In the genomic region with DNA sequence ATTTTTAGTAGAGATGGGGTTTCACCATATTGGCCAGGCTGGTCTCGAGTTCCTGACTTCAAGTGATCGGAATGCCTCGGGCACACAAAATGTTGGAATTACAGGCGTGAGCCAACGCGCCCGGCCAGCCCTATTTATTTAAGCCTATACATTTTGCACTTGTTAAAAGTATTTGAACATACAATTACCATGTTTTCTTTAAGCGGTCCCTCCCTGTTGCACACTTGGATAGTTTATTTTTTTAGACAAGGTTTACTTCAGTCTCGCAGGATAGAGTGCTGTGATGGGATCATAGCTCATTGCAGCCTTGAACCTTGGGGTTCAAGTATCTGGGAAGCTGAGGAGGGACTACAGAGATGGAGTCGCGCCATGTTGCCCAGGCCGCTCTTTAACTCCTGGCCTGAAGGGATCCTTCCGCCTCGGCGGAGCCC, we compare ENCODE assay signal across 1 cellular context.
TF ChIP-seq lines count a peak whose summit lies in the region.

No MANE protein-coding gene starts in this region.

TF ChIP-seq in K562, 482 proteins besides CTCF, POLR2A, EP300 and RAD21 (continued from another document):
- TF ChIP-seq BACH1 (tag; IDR thresholded peaks at IDR 0.05) (0 out of 2 replicates have a peak, but pooled peaks have one; percentile 74), ZNF224 (CRISPR knock-in tag; IDR thresholded peaks at IDR 0.05) (0 out of 2 replicates have a peak, but pooled peaks have one; percentile 7), ZNF79 (CRISPR knock-in tag; IDR thresholded peaks at IDR 0.05; ENCODE audit: low read depth) (peak; percentile 9; the same call in 1 of the 2 replicates), RREB1 (CRISPR knock-in tag; IDR thresholded peaks at IDR 0.05) (0 out of 2 replicates have a peak, but pooled peaks have one; percentile 27), CEBPB (tag; IDR thresholded peaks at IDR 0.05) (no peak), ZNF592 (IDR thresholded peaks at IDR 0.05) (0 out of 2 replicates have a peak, but pooled peaks have one; percentile 4), TCF15 (CRISPR knock-in tag; IDR thresholded peaks at IDR 0.05) (peak; percentile 64; the same call in 1 of the 2 replicates), MLX (CRISPR knock-in tag; conservative IDR thresholded peaks at IDR 0.05) (no peak), ZNF324 (CRISPR knock-in tag; IDR thresholded peaks at IDR 0.05) (0 out of 2 replicates have a peak, but pooled peaks have one; percentile 17), ZNF778 (CRISPR knock-in tag; IDR thresholded peaks at IDR 0.05) (no peak), KAT8 (IDR thresholded peaks at IDR 0.05; ENCODE audit: low read depth) (peak; percentile 50; the same call in 1 of the 2 replicates), DMBX1 (CRISPR knock-in tag; IDR thresholded peaks at IDR 0.05; ENCODE audit: borderline replicate concordance) (peak; percentile 45; the same call in 1 of the 2 replicates), CC2D1A (IDR thresholded peaks at IDR 0.05) (0 out of 2 replicates have a peak, but pooled peaks have one; percentile 31), ZSCAN32 (CRISPR knock-in tag; IDR thresholded peaks at IDR 0.05) (0 out of 2 replicates have a peak, but pooled peaks have one; percentile 10), SMARCE1 (IDR thresholded peaks at IDR 0.05) (0 out of 2 replicates have a peak, but pooled peaks have one; percentile 17), NFXL1 (CRISPR knock-in tag; IDR thresholded peaks at IDR 0.05) (0 out of 2 replicates have a peak, but pooled peaks have one; percentile 31), ADNP (tag; IDR thresholded peaks at IDR 0.05) (no peak), CXXC5 (CRISPR knock-in tag; IDR thresholded peaks at IDR 0.05) (no peak)
- TF ChIP-seq, protein P1, sequence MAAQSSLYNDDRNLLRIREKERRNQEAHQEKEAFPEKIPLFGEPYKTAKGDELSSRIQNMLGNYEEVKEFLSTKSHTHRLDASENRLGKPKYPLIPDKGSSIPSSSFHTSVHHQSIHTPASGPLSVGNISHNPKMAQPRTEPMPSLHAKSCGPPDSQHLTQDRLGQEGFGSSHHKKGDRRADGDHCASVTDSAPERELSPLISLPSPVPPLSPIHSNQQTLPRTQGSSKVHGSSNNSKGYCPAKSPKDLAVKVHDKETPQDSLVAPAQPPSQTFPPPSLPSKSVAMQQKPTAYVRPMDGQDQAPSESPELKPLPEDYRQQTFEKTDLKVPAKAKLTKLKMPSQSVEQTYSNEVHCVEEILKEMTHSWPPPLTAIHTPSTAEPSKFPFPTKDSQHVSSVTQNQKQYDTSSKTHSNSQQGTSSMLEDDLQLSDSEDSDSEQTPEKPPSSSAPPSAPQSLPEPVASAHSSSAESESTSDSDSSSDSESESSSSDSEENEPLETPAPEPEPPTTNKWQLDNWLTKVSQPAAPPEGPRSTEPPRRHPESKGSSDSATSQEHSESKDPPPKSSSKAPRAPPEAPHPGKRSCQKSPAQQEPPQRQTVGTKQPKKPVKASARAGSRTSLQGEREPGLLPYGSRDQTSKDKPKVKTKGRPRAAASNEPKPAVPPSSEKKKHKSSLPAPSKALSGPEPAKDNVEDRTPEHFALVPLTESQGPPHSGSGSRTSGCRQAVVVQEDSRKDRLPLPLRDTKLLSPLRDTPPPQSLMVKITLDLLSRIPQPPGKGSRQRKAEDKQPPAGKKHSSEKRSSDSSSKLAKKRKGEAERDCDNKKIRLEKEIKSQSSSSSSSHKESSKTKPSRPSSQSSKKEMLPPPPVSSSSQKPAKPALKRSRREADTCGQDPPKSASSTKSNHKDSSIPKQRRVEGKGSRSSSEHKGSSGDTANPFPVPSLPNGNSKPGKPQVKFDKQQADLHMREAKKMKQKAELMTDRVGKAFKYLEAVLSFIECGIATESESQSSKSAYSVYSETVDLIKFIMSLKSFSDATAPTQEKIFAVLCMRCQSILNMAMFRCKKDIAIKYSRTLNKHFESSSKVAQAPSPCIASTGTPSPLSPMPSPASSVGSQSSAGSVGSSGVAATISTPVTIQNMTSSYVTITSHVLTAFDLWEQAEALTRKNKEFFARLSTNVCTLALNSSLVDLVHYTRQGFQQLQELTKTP (IDR thresholded peaks at IDR 0.05; ENCODE audit: low read depth in 1 of 2, partially characterized antibody in 2 of 2): peak in 1 of 2 experiments; percentile 40
- TF ChIP-seq, protein P2, sequence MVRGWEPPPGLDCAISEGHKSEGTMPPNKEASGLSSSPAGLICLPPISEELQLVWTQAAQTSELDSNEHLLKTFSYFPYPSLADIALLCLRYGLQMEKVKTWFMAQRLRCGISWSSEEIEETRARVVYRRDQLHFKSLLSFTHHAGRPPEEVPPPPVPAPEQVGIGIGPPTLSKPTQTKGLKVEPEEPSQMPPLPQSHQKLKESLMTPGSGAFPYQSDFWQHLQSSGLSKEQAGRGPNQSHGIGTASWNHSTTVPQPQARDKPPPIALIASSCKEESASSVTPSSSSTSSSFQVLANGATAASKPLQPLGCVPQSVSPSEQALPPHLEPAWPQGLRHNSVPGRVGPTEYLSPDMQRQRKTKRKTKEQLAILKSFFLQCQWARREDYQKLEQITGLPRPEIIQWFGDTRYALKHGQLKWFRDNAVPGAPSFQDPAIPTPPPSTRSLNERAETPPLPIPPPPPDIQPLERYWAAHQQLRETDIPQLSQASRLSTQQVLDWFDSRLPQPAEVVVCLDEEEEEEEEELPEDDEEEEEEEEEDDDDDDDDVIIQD (CRISPR knock-in tag; IDR thresholded peaks at IDR 0.05): 0 out of 2 replicates have a peak, but pooled peaks have one; percentile 42
